Comparison of ENCODE assay signal across 8 cellular contexts in genomic region chr5:78907255-78907886, GRCh38.
A peak's percentile ranks its signal among the peaks of the same experiment; 100 is the strongest.
DNase-seq lines count a peak whose midpoint lies in the region; ATAC-seq and TF ChIP-seq lines count a peak whose summit lies in the region.

No MANE protein-coding gene starts in this region.

- H3K27ac Mint-ChIP-seq in activated T-helper 17 cell treated with anti-CD3 and anti-CD28 coated beads, Interleukin-2, amount 50 U/mL, for 72 hours, result no peak overlapping the region

- peak overlapping the region; percentile 77 for H3K27ac ChIP-seq in stomach smooth muscle (ENCODE audit: low read length)

- H3K27me3 Mint-ChIP-seq in activated T-helper 17 cell treated with anti-CD3 and anti-CD28 coated beads, Interleukin-2, amount 50 U/mL, for 72 hours, result no peaks in the 10 kb centered on the region

- peaks cover 26% of the 10 kb centered on the region for H3K4me1 ChIP-seq in stomach smooth muscle (ENCODE audit: control insufficient read depth, insufficient read depth, low read length)

- peak overlapping the region; percentile 3 to 21 for H3K9ac ChIP-seq in stomach smooth muscle (ENCODE audit: low read length in 2 of 2)

- TF ChIP-seq POLR2A in erythroblast (IDR thresholded peaks at IDR 0.05; ENCODE audit: low read length), result no peak

- intact Hi-C loops in left ventricle myocardium superior (cut with micrococcal nuclease), result no loop called here

- peak overlapping the region; percentile 45 to 59 for H3K4me3 ChIP-seq in stomach smooth muscle (ENCODE audit: low read length in 2 of 2)

- H3K27me3 ChIP-seq in stomach smooth muscle (ENCODE audit: control insufficient read depth in 1 of 2, insufficient read depth in 2 of 2, low read length in 2 of 2), result no peaks in the 10 kb centered on the region

- H3K9me3 Mint-ChIP-seq in activated T-helper 17 cell treated with anti-CD3 and anti-CD28 coated beads, Interleukin-2, amount 50 U/mL, for 72 hours, result no peaks in the 10 kb centered on the region

- no peaks in the 10 kb centered on the region for H3K4me1 Mint-ChIP-seq in activated T-helper 17 cell treated with anti-CD3 and anti-CD28 coated beads, Interleukin-2, amount 50 U/mL, for 72 hours

- H3K36me3 Mint-ChIP-seq in activated T-helper 17 cell treated with anti-CD3 and anti-CD28 coated beads, Interleukin-2, amount 50 U/mL, for 72 hours (ENCODE audit: low read depth), result peaks cover 4% of the 10 kb centered on the region

- DNase-seq in H4 (ENCODE audit: low spot score) (peak; percentile 96), SKM-1 (lab: John Stamatoyannopoulos, UW; ENCODE audit: unreplicated experiment) (peak; percentile 81), left ventricle myocardium superior (no peak), iPS-NIHi7 (ENCODE audit: extremely low spot score) (no peak), erythroblast (lab: John Stamatoyannopoulos, UW) (no peak)
- DNase-seq in effector CD4-positive, alpha-beta T cell, result no peak

- ATAC-seq in left ventricle myocardium superior, result peak; percentile 68
- ATAC-seq in activated T-helper 17 cell treated with anti-CD3 and anti-CD28 coated beads, Interleukin-2, amount 50 U/mL, for 72 hours (replicated peaks), result no peak

- H3K36me3 ChIP-seq in stomach smooth muscle (ENCODE audit: control insufficient read depth in 2 of 2, insufficient read depth in 2 of 2, low read length in 2 of 2), result no peaks in the 10 kb centered on the region

- no peaks in the 10 kb centered on the region for H3K9me3 ChIP-seq in stomach smooth muscle (ENCODE audit: control insufficient read depth in 2 of 2, low read length in 2 of 2)

- no peak overlapping the region for H3K4me3 Mint-ChIP-seq in activated T-helper 17 cell treated with anti-CD3 and anti-CD28 coated beads, Interleukin-2, amount 50 U/mL, for 72 hours

Comparison
In these comparisons a context has a peak if more than half of its experiments do, and no peak if none do; other contexts are left out.
1. DNase-seq: peak in H4 (single experiment) and SKM-1 (single experiment); none in left ventricle myocardium superior (single experiment), effector CD4-positive, alpha-beta T cell (single experiment), iPS-NIHi7 (single experiment) and erythroblast (0 of 2).